In genomic region chrX:63506320-63506719, GRCh38 we compare ENCODE assay signal across 8 cellular contexts.
DNase-seq lines count a peak whose midpoint lies in the region; ATAC-seq and FAIRE-seq lines count a peak whose summit lies in the region.

No MANE protein-coding gene starts in this region.

- no peak overlapping the region for H3K27ac ChIP-seq in small intestine (ENCODE audit: low read depth in 1 of 2, low read length in 1 of 2)

- H3K36me3 Mint-ChIP-seq in effector memory CD8-positive, alpha-beta T cell (ENCODE audit: insufficient read depth), result no peaks in the 10 kb centered on the region

- H3K4me3 Mint-ChIP-seq in effector memory CD8-positive, alpha-beta T cell, result no peak overlapping the region

- no peaks in the 10 kb centered on the region for H3K9me3 ChIP-seq in small intestine (ENCODE audit: control insufficient read depth, low read depth)

- no peak for ATAC-seq in effector memory CD8-positive, alpha-beta T cell (replicated peaks)
- no peak for ATAC-seq in HG03196 (IDR thresholded peaks at IDR 0.05; ENCODE audit: unreplicated experiment)

- H3K4me3 ChIP-seq in small intestine (ENCODE audit: low read depth in 1 of 2, low read length in 2 of 2), result no peak overlapping the region

- FAIRE-seq in small intestine (lab: Jason Lieb, UNC), result no peak

- no peaks in the 10 kb centered on the region for H3K9me3 Mint-ChIP-seq in effector memory CD8-positive, alpha-beta T cell

- H3K27me3 Mint-ChIP-seq in effector memory CD8-positive, alpha-beta T cell, result no peaks in the 10 kb centered on the region

- H3K36me3 ChIP-seq in small intestine (ENCODE audit: control insufficient read depth in 2 of 2, insufficient read depth in 2 of 2, low read length in 2 of 2), result no peaks in the 10 kb centered on the region

- WGBS in small intestine, 3 donors, result 67 to 100% (median 93%) methylated on average over 1 of the region's 1 CpG

- peaks cover 10 to 12% of the 10 kb centered on the region in 2 donors for H3K4me1 Mint-ChIP-seq in effector memory CD8-positive, alpha-beta T cell (ENCODE audit: low read depth in 2 of 2)

- H3K27ac Mint-ChIP-seq in effector memory CD8-positive, alpha-beta T cell, result peak overlapping the region; percentile 6 to 64

- no peaks in the 10 kb centered on the region for H3K27me3 ChIP-seq in small intestine (ENCODE audit: control insufficient read depth in 2 of 2, insufficient read depth in 2 of 2, low read length in 2 of 2)

- H3K4me1 ChIP-seq in small intestine (ENCODE audit: control insufficient read depth in 2 of 2, insufficient read depth in 1 of 2, low read depth in 1 of 2, low read length in 1 of 2), result no peaks in the 10 kb centered on the region

- DNase-seq in NCI-H748 (lab: John Stamatoyannopoulos, UW; ENCODE audit: unreplicated experiment), result peak; percentile 23
- DNase-seq in NCI-H748 treated with DMSO at 0.1 percent for 48 hours (lab: John Stamatoyannopoulos, UW), result no peak
- DNase-seq in NCI-H2107 (lab: John Stamatoyannopoulos, UW), result peak; percentile 12
- no peak for DNase-seq in effector memory CD8-positive, alpha-beta T cell
- peak; percentile 4 for DNase-seq in small intestine
- DNase-seq in cerebellum (ENCODE audit: low spot score), result no peak
- DNase-seq in activated CD4-positive, CD25-positive, alpha-beta regulatory T cell (lab: John Stamatoyannopoulos, UW), result no peak

Comparison
In these comparisons a context has a peak if more than half of its experiments do, and no peak if none do; other contexts are left out.
1. DNase-seq: peak in NCI-H748 (single experiment), NCI-H2107 (single experiment) and small intestine (single experiment); none in NCI-H748 treated with DMSO at 0.1 percent for 48 hours (single experiment), effector memory CD8-positive, alpha-beta T cell (0 of 3), cerebellum (single experiment) and activated CD4-positive, CD25-positive, alpha-beta regulatory T cell (0 of 4).